In genomic region chr9:111179577-111179976, GRCh38 we compare ENCODE assay signal across 16 cellular contexts.
DNase-seq lines count a peak whose midpoint lies in the region; ATAC-seq and TF ChIP-seq lines count a peak whose summit lies in the region.
"Had no signal": no experiment of that assay in that cellular context is flagged by ENCODE, and none has a peak within 500 bp of the region (broad histone marks: within the 10 kb centered on the region; RNA-seq: fewer than 3 reads in every experiment).

No MANE protein-coding gene starts in this region.

- in situ Hi-C loops in brain microvascular endothelial cell (cut with HindIII; ENCODE audit: low pct_ligation_motif_present, low sequenced_read_pairs), result no loop called here

- H3K27ac ChIP-seq in brain microvascular endothelial cell, result no peak overlapping the region
- H3K27ac ChIP-seq: esophagus muscularis mucosa, hepatocyte had no signal

- DNase-seq in Ammon's horn (ENCODE audit: low spot score) (peak; percentile 11), GM12865 (ENCODE audit: low read depth) (peak; percentile 75), NCI-H2029 treated with DMSO at 0.1 percent for 48 hours (lab: John Stamatoyannopoulos, UW) (peak; percentile 66), brain microvascular endothelial cell (peak; percentile 12), superior temporal gyrus (ENCODE audit: extremely low spot score) (no peak)
- no peak for DNase-seq in stimulated activated effector memory CD8-positive, alpha-beta T cell treated with anti-CD3 and anti-CD28 coated beads, Interleukin-12 subunit alpha, Interleukin-12 subunit beta, amount 100 ng/mL, for 72 hours (ENCODE audit: low spot score in 2 of 2)
- DNase-seq: activated effector memory CD4-positive, alpha-beta T cell treated with Interleukin-2 at 50 U/mL for 16 hours; dermis blood vessel endothelial cell; DMS79; NCI-H82; posterior cingulate gyrus had no signal

- ATAC-seq in HG02970 (IDR thresholded peaks at IDR 0.05; ENCODE audit: low FRiP score, unreplicated experiment) (no peak), HG03565 (IDR thresholded peaks at IDR 0.05; ENCODE audit: unreplicated experiment) (no peak)
- no peak for ATAC-seq in stimulated activated effector memory CD8-positive, alpha-beta T cell treated with anti-CD3 and anti-CD28 coated beads, Interleukin-12 subunit alpha, Interleukin-12 subunit beta, amount 100 ng/mL, for 72 hours
- ATAC-seq: left colon had no signal

- no peaks in the 10 kb centered on the region for H3K36me3 Mint-ChIP-seq in stimulated activated effector memory CD8-positive, alpha-beta T cell treated with anti-CD3 and anti-CD28 coated beads, Interleukin-12 subunit alpha, Interleukin-12 subunit beta, amount 100 ng/mL, for 72 hours

- no peak overlapping the region for H3K27ac Mint-ChIP-seq in stimulated activated effector memory CD8-positive, alpha-beta T cell treated with anti-CD3 and anti-CD28 coated beads, Interleukin-12 subunit alpha, Interleukin-12 subunit beta, amount 100 ng/mL, for 72 hours

- H3K27me3 ChIP-seq in brain microvascular endothelial cell (replicated peaks), result no peaks in the 10 kb centered on the region
- H3K27me3 ChIP-seq: esophagus muscularis mucosa, hepatocyte had no signal

- TF ChIP-seq CTCF in GM12865 (IDR thresholded peaks at IDR 0.05; ENCODE audit: insufficient read depth, low read depth, low read length, missing control alignments) (no peak), brain microvascular endothelial cell (IDR thresholded peaks at IDR 0.05; ENCODE audit: low read depth, low read length, missing control alignments) (no peak)

- H3K9me3 Mint-ChIP-seq in stimulated activated effector memory CD8-positive, alpha-beta T cell treated with anti-CD3 and anti-CD28 coated beads, Interleukin-12 subunit alpha, Interleukin-12 subunit beta, amount 100 ng/mL, for 72 hours, result no peaks in the 10 kb centered on the region

- H3K4me3 Mint-ChIP-seq in stimulated activated effector memory CD8-positive, alpha-beta T cell treated with anti-CD3 and anti-CD28 coated beads, Interleukin-12 subunit alpha, Interleukin-12 subunit beta, amount 100 ng/mL, for 72 hours, result no peak overlapping the region

- no peaks in the 10 kb centered on the region for H3K4me1 Mint-ChIP-seq in stimulated activated effector memory CD8-positive, alpha-beta T cell treated with anti-CD3 and anti-CD28 coated beads, Interleukin-12 subunit alpha, Interleukin-12 subunit beta, amount 100 ng/mL, for 72 hours

- no peaks in the 10 kb centered on the region for H3K36me3 ChIP-seq in brain microvascular endothelial cell (replicated peaks)
- H3K36me3 ChIP-seq: esophagus muscularis mucosa had no signal

- H3K4me3 ChIP-seq in GM12865 (ENCODE audit: low read depth, low read length) (no peak overlapping the region), brain microvascular endothelial cell (ENCODE audit: low read depth, low read length) (no peak overlapping the region)
- H3K4me3 ChIP-seq: esophagus muscularis mucosa, hepatocyte had no signal

Comparison
In these comparisons a context has a peak if more than half of its experiments do, and no peak if none do; other contexts are left out.
1. DNase-seq: peak in Ammon's horn (single experiment), GM12865 (single experiment), NCI-H2029 treated with DMSO at 0.1 percent for 48 hours (single experiment) and brain microvascular endothelial cell (single experiment); none in superior temporal gyrus (single experiment) and stimulated activated effector memory CD8-positive, alpha-beta T cell treated with anti-CD3 and anti-CD28 coated beads, Interleukin-12 subunit alpha, Interleukin-12 subunit beta, amount 100 ng/mL, for 72 hours (0 of 2).